In genomic region chr6:105628156-105628860, GRCh38 we compare ENCODE assay signal across 13 cellular contexts.
DNase-seq lines count a peak whose midpoint lies in the region; ATAC-seq and TF ChIP-seq lines count a peak whose summit lies in the region.
"Had no signal": no experiment of that assay in that cellular context is flagged by ENCODE, and none has a peak within 500 bp of the region (broad histone marks: within the 10 kb centered on the region; RNA-seq: fewer than 3 reads in every experiment).

No MANE protein-coding gene starts in this region.

- no peak for ATAC-seq in GM23338
- peak; percentile 71 for ATAC-seq in effector memory CD8-positive, alpha-beta T cell (replicated peaks)
- ATAC-seq in natural killer cell treated with Interleukin-12 subunit alpha and Interleukin-12 subunit beta and Interleukin-15 and Interleukin-18, amount 100 ng/mL, for 72 hours, result no peak
- no peak for ATAC-seq in T-helper 17 cell
- ATAC-seq in upper lobe of left lung (ENCODE audit: low FRiP score in 2 of 2), result no peak
- ATAC-seq: Panc1 had no signal

- H3K36me3 Mint-ChIP-seq in GM23338 (ENCODE audit: low read depth), result no peaks in the 10 kb centered on the region
- no peaks in the 10 kb centered on the region for H3K36me3 Mint-ChIP-seq in effector memory CD8-positive, alpha-beta T cell (ENCODE audit: insufficient read depth)
- peaks cover 52% of the 10 kb centered on the region for H3K36me3 Mint-ChIP-seq in natural killer cell treated with Interleukin-12 subunit alpha and Interleukin-12 subunit beta and Interleukin-15 and Interleukin-18, amount 100 ng/mL, for 72 hours
- peaks cover 2% of the 10 kb centered on the region for H3K36me3 Mint-ChIP-seq in T-helper 17 cell (ENCODE audit: low read depth)

- H2AFZ ChIP-seq in GM23338, result peak overlapping the region; percentile 14; the same call in 1 of the 2 replicates

- H3K27ac ChIP-seq in GM23338 (ENCODE audit: low read depth), result no peak overlapping the region
- no peak overlapping the region for H3K27ac ChIP-seq in upper lobe of left lung
- H3K27ac ChIP-seq: C4-2B had no signal

- H3K9me3 Mint-ChIP-seq in GM23338, result peaks cover 7% of the 10 kb centered on the region; the same call in 1 of the 3 replicates
- peaks cover 3 to 8% of the 10 kb centered on the region in 2 donors for H3K9me3 Mint-ChIP-seq in effector memory CD8-positive, alpha-beta T cell
- H3K9me3 Mint-ChIP-seq in natural killer cell treated with Interleukin-12 subunit alpha and Interleukin-12 subunit beta and Interleukin-15 and Interleukin-18, amount 100 ng/mL, for 72 hours, result peaks cover 14% of the 10 kb centered on the region

- no peaks in the 10 kb centered on the region for H3K79me2 ChIP-seq in GM23338 (replicated peaks; ENCODE audit: insufficient read depth)

- H3K4me3 Mint-ChIP-seq in GM23338, result no peak overlapping the region
- H3K4me3 Mint-ChIP-seq in effector memory CD8-positive, alpha-beta T cell, result no peak overlapping the region
- H3K4me3 Mint-ChIP-seq in natural killer cell treated with Interleukin-12 subunit alpha and Interleukin-12 subunit beta and Interleukin-15 and Interleukin-18, amount 100 ng/mL, for 72 hours, result peak overlapping the region; percentile 63
- H3K4me3 Mint-ChIP-seq in T-helper 17 cell, result no peak overlapping the region
- H3K4me3 Mint-ChIP-seq: H9 had no signal

- H3K9me2 ChIP-seq in GM23338 (ENCODE audit: insufficient read depth), result peaks cover 19% of the 10 kb centered on the region

- H3K9me3 ChIP-seq in T-helper 17 cell (ENCODE audit: control insufficient read depth, low read length, poor library complexity, severe bottlenecking), result no peaks in the 10 kb centered on the region
- no peaks in the 10 kb centered on the region for H3K9me3 ChIP-seq in upper lobe of left lung

- H3K27ac Mint-ChIP-seq in GM23338 (no peak overlapping the region), T-helper 17 cell (no peak overlapping the region)
- H3K27ac Mint-ChIP-seq in effector memory CD8-positive, alpha-beta T cell, result peak overlapping the region; percentile 7 to 14
- peak overlapping the region; percentile 46 to 71 for H3K27ac Mint-ChIP-seq in natural killer cell treated with Interleukin-12 subunit alpha and Interleukin-12 subunit beta and Interleukin-15 and Interleukin-18, amount 100 ng/mL, for 72 hours
- H3K27ac Mint-ChIP-seq: H9 had no signal

- no peaks in the 10 kb centered on the region for H4K20me1 ChIP-seq in GM23338 (replicated peaks; ENCODE audit: insufficient read depth)

- no peaks in the 10 kb centered on the region for H3K27me3 ChIP-seq in GM23338 (ENCODE audit: insufficient read depth)
- H3K27me3 ChIP-seq in upper lobe of left lung, result no peaks in the 10 kb centered on the region

- TF ChIP-seq POLR2A in upper lobe of left lung (IDR thresholded peaks at IDR 0.05), result no peak

- TF ChIP-seq CTCF in GM23338 (conservative IDR thresholded peaks at IDR 0.05; ENCODE audit: low read depth in 2 of 2) (no peak), upper lobe of left lung (IDR thresholded peaks at IDR 0.05) (no peak)

- 83 to 91% methylated on average over 7 of the region's 7 CpGs for WGBS in upper lobe of left lung, 2 donors

- DNase-seq in EH (ENCODE audit: low read depth) (peak; percentile 47), GM23338 (ENCODE audit: low spot score) (no peak), DMS53 treated with DMSO at 0.1 percent for 48 hours (lab: John Stamatoyannopoulos, UW; ENCODE audit: unreplicated experiment) (no peak), T-helper 17 cell (no peak), upper lobe of left lung (no peak)
- DNase-seq in effector memory CD8-positive, alpha-beta T cell, result no peak
- no peak for DNase-seq in natural killer cell treated with Interleukin-12 subunit alpha and Interleukin-12 subunit beta and Interleukin-15 and Interleukin-18, amount 100 ng/mL, for 72 hours (ENCODE audit: low spot score)
- DNase-seq: ACHN, DMS79 treated with DMSO at 0.1 percent for 48 hours, H9, NCI-H1105 had no signal

- H3K4me3 ChIP-seq in GM23338, result no peak overlapping the region
- no peak overlapping the region for H3K4me3 ChIP-seq in upper lobe of left lung

- no peaks in the 10 kb centered on the region for H3K36me3 ChIP-seq in GM23338 (ENCODE audit: insufficient read depth)
- no peaks in the 10 kb centered on the region for H3K36me3 ChIP-seq in upper lobe of left lung

- no peaks in the 10 kb centered on the region for H3K27me3 Mint-ChIP-seq in GM23338 (ENCODE audit: insufficient read depth, low read depth, poor library complexity)
- peaks cover 0 to 8% of the 10 kb centered on the region in 2 donors for H3K27me3 Mint-ChIP-seq in effector memory CD8-positive, alpha-beta T cell
- peaks cover 6 to 9% of the 10 kb centered on the region in 2 donors for H3K27me3 Mint-ChIP-seq in natural killer cell treated with Interleukin-12 subunit alpha and Interleukin-12 subunit beta and Interleukin-15 and Interleukin-18, amount 100 ng/mL, for 72 hours
- H3K27me3 Mint-ChIP-seq in T-helper 17 cell, result no peaks in the 10 kb centered on the region

- TF ChIP-seq EP300 in upper lobe of left lung (IDR thresholded peaks at IDR 0.05), result no peak

- H3K4me1 ChIP-seq in GM23338 (ENCODE audit: insufficient read depth), result no peaks in the 10 kb centered on the region
- no peaks in the 10 kb centered on the region for H3K4me1 ChIP-seq in upper lobe of left lung

- no peaks in the 10 kb centered on the region for H3K4me1 Mint-ChIP-seq in GM23338
- H3K4me1 Mint-ChIP-seq in effector memory CD8-positive, alpha-beta T cell (ENCODE audit: low read depth in 2 of 2), result peaks cover 4 to 12% of the 10 kb centered on the region in 2 donors
- peaks cover 30 to 36% of the 10 kb centered on the region in 2 donors for H3K4me1 Mint-ChIP-seq in natural killer cell treated with Interleukin-12 subunit alpha and Interleukin-12 subunit beta and Interleukin-15 and Interleukin-18, amount 100 ng/mL, for 72 hours (ENCODE audit: low read depth in 2 of 2)
- no peaks in the 10 kb centered on the region for H3K4me1 Mint-ChIP-seq in T-helper 17 cell
- H3K4me1 Mint-ChIP-seq: H9 had no signal

- H3K4me2 ChIP-seq in GM23338, result no peak overlapping the region

- no peaks in the 10 kb centered on the region for H3F3A ChIP-seq in GM23338 (replicated peaks; ENCODE audit: low read depth)

TF ChIP-seq in GM23338, 12 proteins besides CTCF, POLR2A, EP300 and RAD21 (continues in another document):
- TF ChIP-seq, protein P1, sequence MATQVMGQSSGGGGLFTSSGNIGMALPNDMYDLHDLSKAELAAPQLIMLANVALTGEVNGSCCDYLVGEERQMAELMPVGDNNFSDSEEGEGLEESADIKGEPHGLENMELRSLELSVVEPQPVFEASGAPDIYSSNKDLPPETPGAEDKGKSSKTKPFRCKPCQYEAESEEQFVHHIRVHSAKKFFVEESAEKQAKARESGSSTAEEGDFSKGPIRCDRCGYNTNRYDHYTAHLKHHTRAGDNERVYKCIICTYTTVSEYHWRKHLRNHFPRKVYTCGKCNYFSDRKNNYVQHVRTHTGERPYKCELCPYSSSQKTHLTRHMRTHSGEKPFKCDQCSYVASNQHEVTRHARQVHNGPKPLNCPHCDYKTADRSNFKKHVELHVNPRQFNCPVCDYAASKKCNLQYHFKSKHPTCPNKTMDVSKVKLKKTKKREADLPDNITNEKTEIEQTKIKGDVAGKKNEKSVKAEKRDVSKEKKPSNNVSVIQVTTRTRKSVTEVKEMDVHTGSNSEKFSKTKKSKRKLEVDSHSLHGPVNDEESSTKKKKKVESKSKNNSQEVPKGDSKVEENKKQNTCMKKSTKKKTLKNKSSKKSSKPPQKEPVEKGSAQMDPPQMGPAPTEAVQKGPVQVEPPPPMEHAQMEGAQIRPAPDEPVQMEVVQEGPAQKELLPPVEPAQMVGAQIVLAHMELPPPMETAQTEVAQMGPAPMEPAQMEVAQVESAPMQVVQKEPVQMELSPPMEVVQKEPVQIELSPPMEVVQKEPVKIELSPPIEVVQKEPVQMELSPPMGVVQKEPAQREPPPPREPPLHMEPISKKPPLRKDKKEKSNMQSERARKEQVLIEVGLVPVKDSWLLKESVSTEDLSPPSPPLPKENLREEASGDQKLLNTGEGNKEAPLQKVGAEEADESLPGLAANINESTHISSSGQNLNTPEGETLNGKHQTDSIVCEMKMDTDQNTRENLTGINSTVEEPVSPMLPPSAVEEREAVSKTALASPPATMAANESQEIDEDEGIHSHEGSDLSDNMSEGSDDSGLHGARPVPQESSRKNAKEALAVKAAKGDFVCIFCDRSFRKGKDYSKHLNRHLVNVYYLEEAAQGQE (IDR thresholded peaks at IDR 0.05; ENCODE audit: unreplicated experiment), result no peak
- TF ChIP-seq ZNF114 (CRISPR knock-in tag; IDR thresholded peaks at IDR 0.05) (no peak), JUNB (IDR thresholded peaks at IDR 0.05; ENCODE audit: unreplicated experiment) (no peak), NANOG (IDR thresholded peaks at IDR 0.05; ENCODE audit: borderline replicate concordance) (no peak), EZH2phosphoT487 (IDR thresholded peaks at IDR 0.05; ENCODE audit: unreplicated experiment) (no peak), ETS1 (IDR thresholded peaks at IDR 0.05) (no peak)

Comparison
In these comparisons a context has a peak if more than half of its experiments do, and no peak if none do; other contexts are left out.
1. H3K27ac Mint-ChIP-seq: peak in effector memory CD8-positive, alpha-beta T cell (2 of 2) and natural killer cell treated with Interleukin-12 subunit alpha and Interleukin-12 subunit beta and Interleukin-15 and Interleukin-18, amount 100 ng/mL, for 72 hours (2 of 2); none in GM23338 (single experiment) and T-helper 17 cell (single experiment).